In genomic region chr1:114668784-114669561, GRCh38 we compare ENCODE assay signal across 8 cellular contexts.
A peak's percentile ranks its signal among the peaks of the same experiment; 100 is the strongest.
DNase-seq lines count a peak whose midpoint lies in the region; ATAC-seq, FAIRE-seq and TF ChIP-seq lines count a peak whose summit lies in the region.

No MANE protein-coding gene starts in this region.

- peak overlapping the region; percentile 33 for H3K9ac ChIP-seq in OCI-LY3 (ENCODE audit: low read length)

- H3K27ac ChIP-seq in OCI-LY3 (ENCODE audit: low read length) (no peak overlapping the region), epithelial cell of prostate (peak overlapping the region; percentile 99), neutrophil (peak overlapping the region; percentile 49)

- no peaks in the 10 kb centered on the region for H4K20me1 ChIP-seq in OCI-LY3 (ENCODE audit: insufficient read depth, low read length)

- FAIRE-seq in HTR-8/SVneo (lab: Jason Lieb, UNC) = no peak

- H3K27me3 ChIP-seq in OCI-LY3 (ENCODE audit: low read depth, low read length) (peaks cover 8% of the 10 kb centered on the region; the same call in 1 of the 2 replicates), neutrophil (peaks cover 63% of the 10 kb centered on the region)

- H3K4me1 ChIP-seq in OCI-LY3 (ENCODE audit: low read length) = peaks cover 5% of the 10 kb centered on the region; the same call in 1 of the 2 replicates
- H3K4me1 ChIP-seq in neutrophil (ENCODE audit: control insufficient read depth in 1 of 2, insufficient read depth in 1 of 2, low read depth in 1 of 2, low read length in 1 of 2) = peaks cover 11 to 27% of the 10 kb centered on the region in 2 experiments

- no peaks in the 10 kb centered on the region for H3K9me3 ChIP-seq in OCI-LY3 (ENCODE audit: insufficient read depth, low read length)
- H3K9me3 ChIP-seq in neutrophil = no peaks in the 10 kb centered on the region

- H3K4me3 ChIP-seq in OCI-LY3 (ENCODE audit: low read length) = peak overlapping the region; percentile 86
- peak overlapping the region; percentile 63 to 75 for H3K4me3 ChIP-seq in neutrophil (ENCODE audit: low read depth in 1 of 2, low read length in 1 of 2)

- no peak for TF ChIP-seq CTCF in OCI-LY3 (IDR thresholded peaks at IDR 0.05; ENCODE audit: low read depth, low read length)
- no peak for TF ChIP-seq CTCF in neutrophil (IDR thresholded peaks at IDR 0.05)

- peak overlapping the region; percentile 83 for H3K4me2 ChIP-seq in OCI-LY3 (ENCODE audit: low read length)

- no peak for ATAC-seq in GM21360 (IDR thresholded peaks at IDR 0.05; ENCODE audit: unreplicated experiment)

- H2AFZ ChIP-seq in OCI-LY3 (ENCODE audit: low read depth, low read length) = peak overlapping the region; percentile 87

- no peaks in the 10 kb centered on the region for H3K36me3 ChIP-seq in OCI-LY3 (replicated peaks; ENCODE audit: low read depth, low read length)
- no peaks in the 10 kb centered on the region for H3K36me3 ChIP-seq in neutrophil

- DNase-seq in GM04503 (ENCODE audit: low read depth) (peak; percentile 10), epithelial cell of prostate (ENCODE audit: low read depth, low spot score) (peak; percentile 40), DMS153 treated with DMSO at 0.1 percent for 48 hours (lab: John Stamatoyannopoulos, UW; ENCODE audit: unreplicated experiment) (no peak), COR-L47 (lab: John Stamatoyannopoulos, UW) (no peak), HTR-8/SVneo (ENCODE audit: insufficient read length, low spot score) (no peak)

- no peaks in the 10 kb centered on the region for H3K79me2 ChIP-seq in OCI-LY3 (ENCODE audit: low read length)

Comparison
In these comparisons a context has a peak if more than half of its experiments do, and no peak if none do; other contexts are left out.
1. DNase-seq: peak in GM04503 (single experiment) and epithelial cell of prostate (single experiment); none in DMS153 treated with DMSO at 0.1 percent for 48 hours (single experiment), COR-L47 (single experiment) and HTR-8/SVneo (single experiment).